In the genomic region with DNA sequence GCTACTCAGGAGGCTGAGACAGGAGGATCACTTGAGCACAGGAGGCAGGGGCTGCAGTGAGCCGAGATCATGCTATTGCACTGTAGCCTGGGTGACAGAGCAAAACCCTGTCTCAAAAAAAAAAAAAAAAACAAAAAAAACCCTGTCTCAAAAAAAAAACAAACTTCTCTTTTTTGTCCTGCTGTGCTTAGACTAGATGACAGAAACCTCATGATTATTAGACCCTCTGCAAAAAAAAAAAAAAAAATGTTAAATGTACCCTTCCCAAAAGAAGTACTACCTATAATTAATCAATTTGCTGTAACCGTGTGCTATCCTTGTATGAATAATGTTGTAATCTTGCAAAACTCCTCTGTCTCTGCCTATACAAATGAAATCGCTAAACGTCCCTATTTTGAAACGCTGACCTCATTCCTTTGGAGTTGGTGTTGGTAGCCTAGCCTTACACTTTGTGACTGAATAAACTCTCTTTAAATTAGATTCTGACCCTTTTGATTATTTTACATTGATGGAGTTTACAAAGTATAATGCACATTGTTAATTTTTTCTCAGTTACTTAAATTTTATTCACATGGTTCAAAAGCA, we compare ENCODE assay signal across 14 cellular contexts.
"Had no signal": no experiment of that assay in that cellular context is flagged by ENCODE, and none has a peak within 500 bp of the region (broad histone marks: within the 10 kb centered on the region; RNA-seq: fewer than 3 reads in every experiment).

No MANE protein-coding gene starts in this region.

- DNase-seq: activated CD4-positive, alpha-beta T cell treated with anti-CD3 and anti-CD28 coated beads, Interleukin-2, amount 50 U/mL, for 4 hours; cerebellar nuclear complex; cortex of kidney; effector CD4-positive, alpha-beta T cell; left lung; midbrain; nephron progenitor cell; occipital lobe; stimulated activated CD4-positive, alpha-beta T cell treated with anti-CD3 and anti-CD28 coated beads, Interleukin-12 subunit alpha, Interleukin-12 subunit beta, amount 100 ng/mL, for 4 hours; stimulated activated CD4-positive, alpha-beta T cell treated with anti-CD3 and anti-CD28 coated beads, Interleukin-1b, Interleukin-23, amount 100 ng/mL, for 48 hours; stimulated activated CD8-positive, alpha-beta memory T cell treated with anti-CD3 and anti-CD28 coated beads, Interleukin-4, amount 100 ng/mL, for 48 hours; stimulated activated naive CD4-positive, alpha-beta T cell; thyroid gland had no signal

- H3K4me3 Mint-ChIP-seq: activated naive CD8-positive, alpha-beta T cell; nephron progenitor cell had no signal

- H3K36me3 Mint-ChIP-seq: activated naive CD8-positive, alpha-beta T cell had no signal

- H3K27me3 Mint-ChIP-seq: activated naive CD8-positive, alpha-beta T cell had no signal

- H3K4me1 Mint-ChIP-seq: nephron progenitor cell had no signal

- H3K27ac Mint-ChIP-seq: activated naive CD8-positive, alpha-beta T cell; nephron progenitor cell had no signal

- H3K9me3 Mint-ChIP-seq: nephron progenitor cell had no signal
